12 cellular contexts compared by ENCODE assay signal in the genomic region with DNA sequence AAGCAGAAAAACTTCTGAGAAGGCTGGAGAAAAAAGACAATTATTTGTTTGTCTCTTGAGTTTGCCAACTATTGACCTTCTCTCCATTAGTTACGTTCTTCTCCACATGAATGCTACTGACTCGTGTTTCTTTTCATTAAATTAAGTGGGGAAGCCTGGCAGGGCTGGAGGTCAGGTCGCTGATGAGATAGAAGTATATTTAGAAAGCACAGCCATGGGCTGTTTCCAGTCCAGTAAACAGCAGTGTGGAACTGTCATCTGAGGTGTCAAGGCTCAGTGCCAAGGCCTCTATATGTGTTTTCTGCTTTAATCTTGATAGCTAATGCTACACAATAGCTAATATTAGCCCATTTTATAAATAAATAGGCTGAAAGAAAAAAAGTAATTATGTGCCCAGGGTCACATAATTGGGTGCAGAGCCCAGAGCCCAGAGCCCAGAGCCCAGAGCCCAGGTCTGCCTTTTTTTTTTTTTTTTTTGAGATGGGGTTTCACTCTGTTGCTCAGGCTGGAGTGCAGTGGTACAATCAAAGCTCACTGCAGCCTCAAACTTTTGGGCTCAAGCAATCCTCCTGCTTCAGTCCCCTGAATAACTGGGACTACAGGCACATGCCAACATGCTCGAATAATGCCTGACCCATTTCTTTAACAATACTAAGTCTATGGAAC. TPM values are rescaled to one million over a fixed set of nuclear protein-coding genes. Genes with fewer than 3 reads are reported as not detected.
DNase-seq lines count a peak whose midpoint lies in the region; ATAC-seq and TF ChIP-seq lines count a peak whose summit lies in the region.
"Had no signal": no experiment of that assay in that cellular context is flagged by ENCODE, and none has a peak within 500 bp of the region (broad histone marks: within the 10 kb centered on the region; RNA-seq: fewer than 3 reads in every experiment).

No MANE protein-coding gene starts in this region.

- H3K9me3 ChIP-seq in right lobe of liver = no peaks in the 10 kb centered on the region

- 35% methylated on average over 4 of the region's 4 CpGs for WGBS in right lobe of liver (ENCODE audit: insufficient coverage, low coverage, low lambda C conversion rate, missing lambda C conversion rate)

- H3K27ac ChIP-seq in right lobe of liver = no peak overlapping the region

- DNase-seq in DMS79 (lab: John Stamatoyannopoulos, UW) (peak; percentile 4), left ventricle myocardium superior (no peak), progenitor cell of endocrine pancreas (ENCODE audit: low spot score, unreplicated experiment) (no peak), right lobe of liver (no peak), nucleus accumbens (lab: John Stamatoyannopoulos, UW) (no peak), activated gamma-delta T cell (lab: John Stamatoyannopoulos, UW) (no peak)
- DNase-seq: AML-193, dorsolateral prefrontal cortex had no signal

- no peak overlapping the region for H3K27ac Mint-ChIP-seq in progenitor cell of endocrine pancreas

- no peaks in the 10 kb centered on the region for H3K4me1 ChIP-seq in right lobe of liver

- no peak overlapping the region for H3K4me3 ChIP-seq in right lobe of liver
- H3K4me3 ChIP-seq: dorsolateral prefrontal cortex had no signal

- intact Hi-C loops in left ventricle myocardium superior (cut with micrococcal nuclease) (loop anchor here (10.0 kb wide), 1 partner anchor 58 kb away; no protein-coding TSS in a partner anchor), right lobe of liver (cut with DNase I) (no loop called here)

- no peaks in the 10 kb centered on the region for H3K27me3 Mint-ChIP-seq in progenitor cell of endocrine pancreas

- TF ChIP-seq CTCF in progenitor cell of endocrine pancreas (IDR thresholded peaks at IDR 0.05; ENCODE audit: unreplicated experiment) (no peak), right lobe of liver (IDR thresholded peaks at IDR 0.05) (no peak)

- no peaks in the 10 kb centered on the region for H3K9me3 Mint-ChIP-seq in progenitor cell of endocrine pancreas (ENCODE audit: low read depth)

- H3K27me3 ChIP-seq in right lobe of liver = no peaks in the 10 kb centered on the region
- H3K27me3 ChIP-seq: dorsolateral prefrontal cortex had no signal

- no peak overlapping the region for H3K4me3 Mint-ChIP-seq in progenitor cell of endocrine pancreas (ENCODE audit: low read depth)

- H3K36me3 Mint-ChIP-seq in progenitor cell of endocrine pancreas (ENCODE audit: insufficient read depth) = no peaks in the 10 kb centered on the region

- ATAC-seq in GM19463 (IDR thresholded peaks at IDR 0.05; ENCODE audit: unreplicated experiment) (peak; percentile 50), HG03095 (IDR thresholded peaks at IDR 0.05; ENCODE audit: unreplicated experiment) (peak; percentile 50), left ventricle myocardium superior (peak; percentile 85), right lobe of liver (no peak)

- no peak for TF ChIP-seq POLR2A in right lobe of liver (IDR thresholded peaks at IDR 0.05)

- H3K36me3 ChIP-seq in right lobe of liver = no peaks in the 10 kb centered on the region

- H3K4me1 Mint-ChIP-seq in progenitor cell of endocrine pancreas (ENCODE audit: low read depth) = peaks cover 11% of the 10 kb centered on the region

RNA-seq across cellular contexts. Expression of a gene that starts 6.3 kb away (rescaled TPM):
- total RNA-seq in left ventricle myocardium superior (not detected), progenitor cell of endocrine pancreas (not detected in 2 replicates), right lobe of liver (not detected)
- total RNA-seq: dorsolateral prefrontal cortex; renal cortical epithelial cell; T-helper 1 cell treated with Interleukin-12 subunit alpha and Interleukin-12 subunit beta and Interleukin-4 antibody, amounts not matched to agents 30 ng/mL and 1 ng/mL, for 36 hours had no signal

RNA-seq across cellular contexts. Expression of a gene that starts 55.9 kb away (rescaled TPM):
- total RNA-seq in left ventricle myocardium superior = 4.9 TPM
- total RNA-seq in progenitor cell of endocrine pancreas = 7.4 and 8.2 TPM in 2 replicates
- 1 to 10 TPM; 1.3 to 6.8 (median 2.9) TPM for total RNA-seq in right lobe of liver
- total RNA-seq: T-helper 1 cell treated with Interleukin-12 subunit alpha and Interleukin-12 subunit beta and Interleukin-4 antibody, amounts not matched to agents 30 ng/mL and 1 ng/mL, for 36 hours had no signal

Comparison
In these comparisons a context has a peak if more than half of its experiments do, and no peak if none do; other contexts are left out.
1. ATAC-seq: peak in GM19463 (single experiment), HG03095 (single experiment) and left ventricle myocardium superior (single experiment); none in right lobe of liver (0 of 4).